In genomic region chr22:41857160-41857859, GRCh38 we compare ENCODE assay signal across 8 cellular contexts. TPM values are rescaled to one million over a fixed set of nuclear protein-coding genes. Genes with fewer than 3 reads are reported as not detected.
DNase-seq lines count a peak whose midpoint lies in the region; ATAC-seq, FAIRE-seq and TF ChIP-seq lines count a peak whose summit lies in the region.

No MANE protein-coding gene starts in this region.

- TF ChIP-seq POLR2A in A549 (IDR thresholded peaks at IDR 0.05; ENCODE audit: low read length) (no peak), esophagus squamous epithelium (IDR thresholded peaks at IDR 0.05) (no peak)

- CTCF ChIA-PET in A549 (lab: Yijun Ruan, JAX) = interaction anchor here (0.7 to 4.6 kb wide), 21 partner anchors 10 to 160 kb away, joined by 3 to 27 read pairs (median 5); partner anchors contain the start of gene SREBF2

- peak; percentile 68 to 71 for DNase-seq in A549 (ENCODE audit: low read depth in 1 of 2, low spot score in 1 of 2)
- DNase-seq in GM13977 (ENCODE audit: low spot score) = peak; percentile 50
- peak; percentile 70 for DNase-seq in OCI-M1 (lab: John Stamatoyannopoulos, UW)
- peak; percentile 71 for DNase-seq in activated T-cell treated with anti-CD3 and anti-CD28 coated beads for 4 hours
- no peak for DNase-seq in esophagus squamous epithelium (lab: John Stamatoyannopoulos, UW)
- DNase-seq in osteoblast (ENCODE audit: insufficient read length, low spot score, missing footprints) = peak; percentile 81
- DNase-seq in upper lobe of right lung = no peak
- no peak for DNase-seq in NCI-H526 treated with DMSO at 0.1 percent for 48 hours (lab: John Stamatoyannopoulos, UW)

- no peak overlapping the region for H2AFZ ChIP-seq in osteoblast (ENCODE audit: low read length)

- intact Hi-C loops in esophagus squamous epithelium (cut with DNase I) = no loop called here
- intact Hi-C loops in upper lobe of right lung (cut with DNase I) = no loop called here

- in situ Hi-C loops in GM13977 (cut with MboI; ENCODE audit: low pct_unique_long_range_greater_than_20kb, low sequenced_read_pairs, unreplicated experiment) = no loop called here

- TF ChIP-seq EP300 in A549 (IDR thresholded peaks at IDR 0.05) = no peak

- FAIRE-seq in A549 (lab: Jason Lieb, UNC) = no peak

- peak; percentile 46 to 49; a peak in 4 of 5 replicates for TF ChIP-seq RAD21 in A549 (conservative IDR thresholded peaks at IDR 0.05 in 1 of 2, IDR thresholded peaks at IDR 0.05 in 1 of 2)

- H3K79me2 ChIP-seq in osteoblast (ENCODE audit: insufficient read depth, low read length) = peaks cover 54% of the 10 kb centered on the region

- peak; percentile 59 for TF ChIP-seq CTCF in A549 (IDR thresholded peaks at IDR 0.05)
- TF ChIP-seq CTCF in GM13977 (IDR thresholded peaks at IDR 0.05; ENCODE audit: extremely low read depth, insufficient read depth, missing control alignments) = peak; percentile 74
- TF ChIP-seq CTCF in esophagus squamous epithelium (IDR thresholded peaks at IDR 0.05) = peak in 5 of 6 experiments; percentile 49 to 73 (median 66)
- peak; percentile 72 for TF ChIP-seq CTCF in osteoblast (IDR thresholded peaks at IDR 0.05; ENCODE audit: extremely low read depth, low read depth, low read length)
- TF ChIP-seq CTCF in upper lobe of right lung (IDR thresholded peaks at IDR 0.05) = peak; percentile 54

- peaks cover 12% of the 10 kb centered on the region for H4K20me1 ChIP-seq in osteoblast (ENCODE audit: insufficient read depth, low read length)

- H3K36me3 ChIP-seq in esophagus squamous epithelium (no peaks in the 10 kb centered on the region), osteoblast (ENCODE audit: insufficient read depth, low read length) (no peaks in the 10 kb centered on the region), upper lobe of right lung (no peaks in the 10 kb centered on the region)

- H3K4me3 ChIP-seq in A549 (no peak overlapping the region), esophagus squamous epithelium (no peak overlapping the region), osteoblast (ENCODE audit: insufficient read depth, low read length) (no peak overlapping the region), upper lobe of right lung (no peak overlapping the region)

- ATAC-seq in A549 (peak; percentile 84 to 87), upper lobe of right lung (peak; percentile 78)

- H3K27me3 ChIP-seq in esophagus squamous epithelium (no peaks in the 10 kb centered on the region), osteoblast (ENCODE audit: insufficient read depth, low read length) (no peaks in the 10 kb centered on the region), upper lobe of right lung (no peaks in the 10 kb centered on the region)

- H3K4me2 ChIP-seq in A549 = peak overlapping the region; percentile 19; the same call in 2 of the 3 replicates
- no peak overlapping the region for H3K4me2 ChIP-seq in osteoblast (ENCODE audit: insufficient read depth, low read length)

- 41% methylated on average over 7 of the region's 7 CpGs for WGBS in A549 (ENCODE audit: missing lambda C conversion rate)
- WGBS in esophagus squamous epithelium, 2 donors = 40 to 43% methylated on average over 7 of the region's 7 CpGs

- POLR2A ChIA-PET in A549 (lab: Yijun Ruan, JAX) = no interaction called here

- peaks cover 49% of the 10 kb centered on the region for H3K4me1 ChIP-seq in A549
- peaks cover 0 to 68% (median 28%) of the 10 kb centered on the region in 3 donors for H3K4me1 ChIP-seq in esophagus squamous epithelium
- H3K4me1 ChIP-seq in osteoblast (ENCODE audit: insufficient read depth, low read length) = peaks cover 30% of the 10 kb centered on the region
- peaks cover 6% of the 10 kb centered on the region for H3K4me1 ChIP-seq in upper lobe of right lung

- H3K9me3 ChIP-seq in A549 (no peaks in the 10 kb centered on the region), esophagus squamous epithelium (no peaks in the 10 kb centered on the region), osteoblast (ENCODE audit: low read depth, low read length) (no peaks in the 10 kb centered on the region), upper lobe of right lung (no peaks in the 10 kb centered on the region)

- H3K27ac ChIP-seq in A549 (peak overlapping the region in 1 of 2 experiments; percentile 55; a peak in 2 of 6 replicates), esophagus squamous epithelium (peak overlapping the region; percentile 58 to 79 (median 68)), osteoblast (ENCODE audit: low read depth, low read length) (no peak overlapping the region), upper lobe of right lung (peak overlapping the region; percentile 18)

TF ChIP-seq in A549, 52 proteins besides CTCF, POLR2A, EP300 and RAD21:
- TF ChIP-seq SMC3 (IDR thresholded peaks at IDR 0.05) (peak; percentile 70), MAX (IDR thresholded peaks at IDR 0.05) (no peak), ZFP36 (IDR thresholded peaks at IDR 0.05; ENCODE audit: borderline replicate concordance, partially characterized antibody) (no peak), HMGXB4 (CRISPR knock-in tag; IDR thresholded peaks at IDR 0.05; ENCODE audit: borderline replicate concordance) (no peak), ESRRA (IDR thresholded peaks at IDR 0.05; ENCODE audit: borderline replicate concordance, low read length) (peak; percentile 94), MYC (IDR thresholded peaks at IDR 0.05; ENCODE audit: borderline replicate concordance, low read length) (no peak), KDM1A (IDR thresholded peaks at IDR 0.05; ENCODE audit: low read depth) (no peak), EHF (CRISPR knock-in tag; IDR thresholded peaks at IDR 0.05) (no peak), FOXS1 (CRISPR knock-in tag; IDR thresholded peaks at IDR 0.05) (no peak)

RNA-seq across cellular contexts. Expression of gene SREBF2, which starts 24.4 kb away (rescaled TPM):
- polyA plus RNA-seq in A549 (2011; rRNA removed) = 19.4 and 29.3 TPM in 2 replicates
- polyA plus RNA-seq in A549 (2012; cell fraction: cytosol; rRNA removed) = 16.9 and 24.0 TPM in 2 replicates
- polyA plus RNA-seq in A549 (2012; cell fraction: nucleus; rRNA removed) = 64.6 and 68.4 TPM in 2 replicates
- 21.0 to 30.8 TPM (median 29.7 TPM) in 3 replicates for polyA plus RNA-seq in A549 (2017; fragmentation: RNase III; extraction: RNeasy Plus Mini Kit Qiagen cat#74134 plus additional on column Dnase treatment)
- 31.2 and 49.4 TPM in 2 replicates for polyA minus RNA-seq in A549 (2011; rRNA and poly(A)+ RNA removed)
- total RNA-seq in esophagus squamous epithelium = 100 to 1,000 TPM in 2 of 4 donors, 10 to 100 TPM in 2; 72.8 to 138 (median 98.6) TPM
- total RNA-seq in osteoblast = 71.6 and 80.3 TPM in 2 replicates
- 156 TPM for total RNA-seq in upper lobe of right lung

RNA-seq across cellular contexts. Expression of gene CCDC134, which starts 56.8 kb away (rescaled TPM):
- polyA plus RNA-seq in A549 (2011; rRNA removed) = 2.5 and 3.6 TPM in 2 replicates
- polyA plus RNA-seq in A549 (2012; cell fraction: cytosol; rRNA removed) = 3.1 and 3.3 TPM in 2 replicates
- 3.5 and 4.4 TPM in 2 replicates for polyA plus RNA-seq in A549 (2012; cell fraction: nucleus; rRNA removed)
- polyA plus RNA-seq in A549 (2017; fragmentation: RNase III; extraction: RNeasy Plus Mini Kit Qiagen cat#74134 plus additional on column Dnase treatment) = 3.3 to 4.5 TPM (median 4.5 TPM) in 3 replicates
- 13.4 and 15.0 TPM in 2 replicates for polyA minus RNA-seq in A549 (2011; rRNA and poly(A)+ RNA removed)
- total RNA-seq in esophagus squamous epithelium = 1 to 10 TPM; 5.1 to 9.0 (median 7.2) TPM
- 8.3 and 11.8 TPM in 2 replicates for total RNA-seq in osteoblast
- total RNA-seq in upper lobe of right lung = 7.3 TPM

RNA-seq across cellular contexts. Expression of gene SHISA8, which starts 57.6 kb away (rescaled TPM):
- polyA plus RNA-seq in A549 (2011; rRNA removed) (not detected in 2 replicates), A549 (2017; fragmentation: RNase III; extraction: RNeasy Plus Mini Kit Qiagen cat#74134 plus additional on column Dnase treatment) (0.14 to 0.15 TPM (median 0.15 TPM) in 3 replicates)
- 0.25 and 0.76 TPM in 2 replicates for polyA plus RNA-seq in A549 (2012; cell fraction: cytosol; rRNA removed)
- 1.3 and 2.3 TPM in 2 replicates for polyA plus RNA-seq in A549 (2012; cell fraction: nucleus; rRNA removed)
- not detected in 2 replicates for polyA minus RNA-seq in A549 (2011; rRNA and poly(A)+ RNA removed)
- total RNA-seq in esophagus squamous epithelium (not detected), osteoblast (not detected in 2 replicates), upper lobe of right lung (not detected)

Comparison
In these comparisons a context has a peak if more than half of its experiments do, and no peak if none do; other contexts are left out.
1. DNase-seq: peak in A549 (2 of 2), GM13977 (single experiment), OCI-M1 (single experiment), activated T-cell treated with anti-CD3 and anti-CD28 coated beads for 4 hours (single experiment) and osteoblast (single experiment); none in esophagus squamous epithelium (single experiment), upper lobe of right lung (single experiment) and NCI-H526 treated with DMSO at 0.1 percent for 48 hours (single experiment).
2. Peak in every context shown above with its lines, with median percentiles within 50 percentile points of each other: CTCF ChIP-seq.